22 cellular contexts compared by ENCODE assay signal in genomic region chr2:135494503-135494902, GRCh38. TPM values are rescaled to one million over a fixed set of nuclear protein-coding genes. Genes with fewer than 3 reads are reported as not detected.
DNase-seq lines count a peak whose midpoint lies in the region; TF ChIP-seq lines count a peak whose summit lies in the region.
"Had no signal": no experiment of that assay in that cellular context is flagged by ENCODE, and none has a peak within 500 bp of the region (broad histone marks: within the 10 kb centered on the region; RNA-seq: fewer than 3 reads in every experiment).

No MANE protein-coding gene starts in this region.

- no peaks in the 10 kb centered on the region for H3K27me3 ChIP-seq in ACC112 (ENCODE audit: insufficient read depth, low read length)
- H3K27me3 ChIP-seq: right lobe of liver had no signal

- H3K4me1 ChIP-seq in ACC112 (ENCODE audit: control insufficient read depth, insufficient read depth, low read length, unreplicated experiment): peaks cover 9% of the 10 kb centered on the region
- H3K4me1 ChIP-seq: right lobe of liver had no signal

- H3K27ac ChIP-seq in ACC112 (ENCODE audit: low read depth, low read length): peak overlapping the region; percentile 85
- H3K27ac ChIP-seq: coronary artery, KMS-11, right lobe of liver, thoracic aorta had no signal

- peaks cover 5% of the 10 kb centered on the region for H3K79me2 ChIP-seq in ACC112 (ENCODE audit: control insufficient read depth, insufficient read depth, low read length, unreplicated experiment)

- no peak for TF ChIP-seq CTCF in fibroblast of the aortic adventitia (IDR thresholded peaks at IDR 0.05; ENCODE audit: insufficient read depth, low read length)

- H3K36me3 ChIP-seq in ACC112 (ENCODE audit: insufficient read depth, low read length): peaks cover 10% of the 10 kb centered on the region
- H3K36me3 ChIP-seq: thoracic aorta had no signal

- DNase-seq in HCEC 1CT (peak; percentile 36), amniotic epithelial cell (ENCODE audit: low read depth) (peak; percentile 61), fibroblast of the aortic adventitia (ENCODE audit: low read depth) (peak; percentile 42), H4 (ENCODE audit: low spot score) (no peak), COLO829 (ENCODE audit: low spot score) (no peak)
- DNase-seq in activated CD8-positive, alpha-beta memory T cell treated with anti-CD3 and anti-CD28 coated beads, Interleukin-2, amount 50 U/mL, for 48 hours: no peak
- no peak for DNase-seq in stimulated activated naive CD4-positive, alpha-beta T cell (lab: John Stamatoyannopoulos, UW)
- DNase-seq: activated CD4-positive, CD25-positive, alpha-beta regulatory T cell treated with anti-CD3 and anti-CD28 coated beads, Interleukin-2, amount 50 U/mL, for 72 hours; activated CD8-positive, alpha-beta T cell treated with anti-CD3 and anti-CD28 coated beads, Interleukin-2, amount 10 ng/mL, durations not matched to agents 7 days and 5 days; activated naive CD4-positive, alpha-beta T cell treated with anti-CD3 and anti-CD28 coated beads, Interleukin-2, amount 50 U/mL, for 16 hours; activated T-cell treated with anti-CD3 and anti-CD28 coated beads, Interleukin-2, amount 50 U/mL, for 4 hours; DMS53; mesendoderm; naive thymus-derived CD4-positive, alpha-beta T cell; NCI-H1105; NCI-H2081; NCI-H510A treated with DMSO at 0.1 percent for 48 hours; right lobe of liver had no signal

- H2AFZ ChIP-seq in ACC112 (ENCODE audit: low read length, unreplicated experiment): no peak overlapping the region

- H3K4me3 ChIP-seq in ACC112 (ENCODE audit: low read depth, low read length) (no peak overlapping the region; the same call in 1 of the 2 replicates), fibroblast of the aortic adventitia (ENCODE audit: low read depth, low read length) (no peak overlapping the region)
- H3K4me3 ChIP-seq: coronary artery, right lobe of liver, thoracic aorta had no signal

RNA-seq across cellular contexts. Expression of gene ZRANB3, which starts 36.5 kb away (rescaled TPM):
- total RNA-seq in fibroblast of the aortic adventitia (ENCODE audit: low replicate concordance): 4.8 and 9.3 TPM in 2 replicates
- total RNA-seq in H4 (2014; rRNA removed; shearing (Covaris generic)): 13.2 and 13.6 TPM in 2 replicates

RNA-seq across cellular contexts. Expression of gene R3HDM1, which starts 36.8 kb away (rescaled TPM):
- 8.6 and 13.6 TPM in 2 replicates for total RNA-seq in fibroblast of the aortic adventitia (ENCODE audit: low replicate concordance)
- total RNA-seq in H4 (2014; rRNA removed; shearing (Covaris generic)): 8.7 and 11.5 TPM in 2 replicates

Comparison
In these comparisons a context has a peak if more than half of its experiments do, and no peak if none do; other contexts are left out.
1. DNase-seq: peak in HCEC 1CT (single experiment), amniotic epithelial cell (single experiment) and fibroblast of the aortic adventitia (single experiment); none in activated CD8-positive, alpha-beta memory T cell treated with anti-CD3 and anti-CD28 coated beads, Interleukin-2, amount 50 U/mL, for 48 hours (single experiment), stimulated activated naive CD4-positive, alpha-beta T cell (0 of 6), H4 (single experiment) and COLO829 (single experiment).